Comparison of ENCODE assay signal across 22 cellular contexts in genomic region chr6:15086273-15087158, GRCh38.
A peak's percentile ranks its signal among the peaks of the same experiment; 100 is the strongest.
DNase-seq lines count a peak whose midpoint lies in the region; ATAC-seq lines count a peak whose summit lies in the region.
"Had no signal": no experiment of that assay in that cellular context is flagged by ENCODE, and none has a peak within 500 bp of the region (broad histone marks: within the 10 kb centered on the region; RNA-seq: fewer than 3 reads in every experiment).

No MANE protein-coding gene starts in this region.

- peak; percentile 49 for ATAC-seq in left lobe of liver
- no peak for ATAC-seq in GM18873 (IDR thresholded peaks at IDR 0.05; ENCODE audit: low FRiP score, unreplicated experiment)
- ATAC-seq: activated CD4-positive, alpha-beta T cell treated with anti-CD3 and anti-CD28 coated beads for 36 hours; body of pancreas; naive thymus-derived CD4-positive, alpha-beta T cell; PC-3; T-cell had no signal

- DNase-seq in HT-29 (ENCODE audit: low spot score) = peak; percentile 32
- DNase-seq in OCI-M1 (lab: John Stamatoyannopoulos, UW) = peak; percentile 39
- DNase-seq in left lobe of liver (ENCODE audit: low spot score) = peak; percentile 52
- DNase-seq in activated CD4-positive, alpha-beta T cell treated with anti-CD3 and anti-CD28 coated beads for 48 hours = no peak
- DNase-seq in NCI-H2107 treated with DMSO at 0.1 percent for 48 hours (lab: John Stamatoyannopoulos, UW; ENCODE audit: unreplicated experiment) = no peak
- DNase-seq in D341Med (ENCODE audit: low spot score) = no peak
- DNase-seq: ACHN; activated CD4-positive, alpha-beta T cell treated with anti-CD3 and anti-CD28 coated beads for 36 hours; activated T-cell treated with anti-CD3 and anti-CD28 coated beads, Interleukin-2, amount 50 U/mL, for 24 hours; body of pancreas; HFFc6; mesenchymal stem cell; naive thymus-derived CD4-positive, alpha-beta T cell; NCI-H187; NCI-H226; NCI-H774; PC-3; SHP77 treated with DMSO at 0.1 percent for 48 hours; T-cell had no signal

- H3K9ac ChIP-seq in BLaER1 treated with 17β-estradiol and CSF1 and Interleukin-3, amounts not matched to agents 10 nM and 100 nM = no peak overlapping the region

- no peaks in the 10 kb centered on the region for H3K27me3 ChIP-seq in BLaER1 treated with 17β-estradiol and CSF1 and Interleukin-3, amounts not matched to agents 10 nM and 100 nM
- H3K27me3 ChIP-seq: body of pancreas had no signal

- H3K4me2 ChIP-seq in BLaER1 treated with 17β-estradiol and CSF1 and Interleukin-3, amounts not matched to agents 10 nM and 100 nM = peak overlapping the region; percentile 11 to 62 (median 42); a peak in 19 of 22 replicates
- H3K4me2 ChIP-seq: smooth muscle cell had no signal

- no peaks in the 10 kb centered on the region for H3K36me3 ChIP-seq in BLaER1 treated with 17β-estradiol and CSF1 and Interleukin-3, amounts not matched to agents 10 nM and 100 nM

- peak overlapping the region in 1 of 11 experiments; percentile 22; a peak in 1 of 22 replicates for H3K27ac ChIP-seq in BLaER1 treated with 17β-estradiol and CSF1 and Interleukin-3, amounts not matched to agents 10 nM and 100 nM
- H3K27ac ChIP-seq: body of pancreas had no signal

- H3K4me1 ChIP-seq in BLaER1 treated with 17β-estradiol and CSF1 and Interleukin-3, amounts not matched to agents 10 nM and 100 nM = peaks cover 9 to 50% (median 18%) of the 10 kb centered on the region in 10 experiments; a peak in 18 of 20 replicates

- peaks cover 0 to 6% (median 0%) of the 10 kb centered on the region in 11 experiments; a peak in 3 of 22 replicates for H3K9me3 ChIP-seq in BLaER1 treated with 17β-estradiol and CSF1 and Interleukin-3, amounts not matched to agents 10 nM and 100 nM (replicated peaks in 1 of 11)
- H3K9me3 ChIP-seq: body of pancreas had no signal

- no peaks in the 10 kb centered on the region for H4K20me1 ChIP-seq in BLaER1 treated with 17β-estradiol and CSF1 and Interleukin-3, amounts not matched to agents 10 nM and 100 nM

- no peak overlapping the region for H3K4me3 ChIP-seq in BLaER1 treated with 17β-estradiol and CSF1 and Interleukin-3, amounts not matched to agents 10 nM and 100 nM
- H3K4me3 ChIP-seq: body of pancreas, smooth muscle cell had no signal

Comparison
In these comparisons a context has a peak if more than half of its experiments do, and no peak if none do; other contexts are left out.
1. DNase-seq: peak in HT-29 (single experiment), OCI-M1 (single experiment) and left lobe of liver (single experiment); none in activated CD4-positive, alpha-beta T cell treated with anti-CD3 and anti-CD28 coated beads for 48 hours (single experiment), NCI-H2107 treated with DMSO at 0.1 percent for 48 hours (single experiment) and D341Med (single experiment).